ENCODE assay signal across 21 cellular contexts in the genomic region with DNA sequence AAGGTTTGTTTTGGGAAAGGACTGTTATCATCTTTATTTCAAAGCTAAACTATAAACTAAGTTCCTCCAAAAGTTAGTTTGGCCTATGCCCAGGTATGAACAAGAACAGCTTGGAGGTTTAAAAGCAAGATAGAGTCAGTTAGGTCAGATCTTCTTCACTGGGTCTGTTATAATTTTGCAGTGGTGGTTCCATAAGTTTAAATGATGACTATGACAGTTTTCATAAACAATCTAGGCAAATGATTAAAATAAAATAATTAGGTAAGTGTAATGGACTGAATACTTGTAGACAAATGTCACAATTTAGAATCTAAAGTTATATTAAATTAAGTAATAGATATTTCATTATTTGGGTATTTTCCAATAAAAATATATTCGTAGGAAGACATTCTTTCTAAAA. TPM values are rescaled to one million over a fixed set of nuclear protein-coding genes. Genes with fewer than 3 reads are reported as not detected.
"Had no signal": no experiment of that assay in that cellular context is flagged by ENCODE, and none has a peak within 500 bp of the region (broad histone marks: within the 10 kb centered on the region; RNA-seq: fewer than 3 reads in every experiment).

No MANE protein-coding gene starts in this region.

- DNase-seq: Kasumi-1, MM.1S, NCI-H1092 treated with DMSO at 0.1 percent for 48 hours, NCI-H1436, NCI-H187, NCI-H2029, NCI-H2081 treated with DMSO at 0.1 percent for 48 hours, NCI-H2171, NCI-H226, NCI-H446, NCI-H510A, NCI-H524 treated with DMSO at 0.1 percent for 48 hours, NCI-H69, NCI-H774, SHP77, SK-N-SH had no signal

- FAIRE-seq: HTR-8/SVneo had no signal

- H3K27ac ChIP-seq: HL-60, KMS-11, RWPE1 had no signal

- H3K4me2 ChIP-seq: KMS-11, SK-N-SH had no signal

- H3K9me3 ChIP-seq: SK-N-SH had no signal

- H3K9ac ChIP-seq: KMS-11, SK-N-SH had no signal

RNA-seq across cellular contexts. Expression of gene PLA2G5, which starts 21.4 kb away (rescaled TPM):
- total RNA-seq: SK-MEL-5 had no signal
- polyA plus RNA-seq: SK-N-SH had no signal
